In the genomic region with DNA sequence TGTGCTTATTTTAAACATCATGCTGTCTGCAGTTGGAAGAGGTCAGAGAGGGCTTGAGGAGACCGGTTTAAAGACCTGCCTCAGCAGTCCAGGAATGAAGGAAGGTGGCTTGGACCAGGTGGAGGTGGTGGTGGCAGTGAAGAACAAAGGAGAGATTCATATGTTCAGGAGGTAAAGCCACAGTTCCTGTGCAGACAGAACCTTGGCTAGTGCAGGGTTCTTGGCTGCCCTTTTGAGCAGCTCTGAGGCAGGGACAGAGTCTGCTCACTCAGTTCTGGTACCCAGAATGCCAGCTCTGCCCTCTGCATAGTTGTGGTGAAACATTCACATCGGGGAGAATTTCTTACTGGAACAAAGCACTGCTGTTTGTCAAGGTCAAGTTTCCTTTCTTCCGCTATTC, we compare ENCODE assay signal across 13 cellular contexts.
DNase-seq lines count a peak whose midpoint lies in the region; ATAC-seq, FAIRE-seq and TF ChIP-seq lines count a peak whose summit lies in the region.
"Had no signal": no experiment of that assay in that cellular context is flagged by ENCODE, and none has a peak within 500 bp of the region (broad histone marks: within the 10 kb centered on the region; RNA-seq: fewer than 3 reads in every experiment).

No MANE protein-coding gene starts in this region.

- H3F3A ChIP-seq in Loucy (ENCODE audit: low read depth), result no peaks in the 10 kb centered on the region

- no peak for DNase-seq in Right ventricle myocardium inferior (ENCODE audit: missing footprints)
- no peak for DNase-seq in left ventricle myocardium inferior
- no peak for DNase-seq in bronchial epithelial cell (ENCODE audit: low read depth)
- no peak for DNase-seq in suprapubic skin (ENCODE audit: low spot score in 2 of 2)
- no peak for DNase-seq in H54 (ENCODE audit: insufficient read length, low spot score)
- DNase-seq: Calu3; CD8-positive, alpha-beta T cell; DMS79 treated with DMSO at 0.1 percent for 48 hours; GF-D8; GOT3 had no signal

- no peaks in the 10 kb centered on the region for H3K79me2 ChIP-seq in Loucy (ENCODE audit: insufficient read depth, low read length)

- H3K9me3 ChIP-seq in left ventricle myocardium inferior (replicated peaks), result peaks cover 5% of the 10 kb centered on the region
- H3K9me3 ChIP-seq in Loucy (ENCODE audit: insufficient read depth, low read depth, low read length), result no peaks in the 10 kb centered on the region
- H3K9me3 ChIP-seq in suprapubic skin, result no peaks in the 10 kb centered on the region
- H3K9me3 ChIP-seq: BLaER1 treated with 17β-estradiol and CSF1 and Interleukin-3, amounts not matched to agents 10 nM and 100 nM; HAP-1 had no signal

- TF ChIP-seq POLR2A in suprapubic skin (IDR thresholded peaks at IDR 0.05) (no peak), H54 (IDR thresholded peaks at IDR 0.05; ENCODE audit: low read depth, low read length) (no peak)

- 45% methylated on average over 3 of the region's 3 CpGs for whole genome bisulfite sequencing in suprapubic skin

- H3K36me3 ChIP-seq in left ventricle myocardium inferior (no peaks in the 10 kb centered on the region), Loucy (ENCODE audit: insufficient read depth, low read length) (no peaks in the 10 kb centered on the region), bronchial epithelial cell (ENCODE audit: control insufficient read depth, insufficient read depth, low read length) (no peaks in the 10 kb centered on the region), suprapubic skin (no peaks in the 10 kb centered on the region)
- H3K36me3 ChIP-seq: BLaER1 treated with 17β-estradiol and CSF1 and Interleukin-3, amounts not matched to agents 10 nM and 100 nM; HAP-1 had no signal

- ATAC-seq in Right ventricle myocardium inferior, result peak; percentile 20
- ATAC-seq: CD8-positive, alpha-beta T cell had no signal

- H4K20me1 ChIP-seq in Loucy (ENCODE audit: insufficient read depth, low read length, poor library complexity, severe bottlenecking), result no peaks in the 10 kb centered on the region
- H4K20me1 ChIP-seq: BLaER1 treated with 17β-estradiol and CSF1 and Interleukin-3, amounts not matched to agents 10 nM and 100 nM had no signal

- TF ChIP-seq EP300 in suprapubic skin (IDR thresholded peaks at IDR 0.05), result no peak

- no peak overlapping the region for H3K4me2 ChIP-seq in Loucy (ENCODE audit: low read depth, low read length, poor library complexity, severe bottlenecking)
- H3K4me2 ChIP-seq: BLaER1 treated with 17β-estradiol and CSF1 and Interleukin-3, amounts not matched to agents 10 nM and 100 nM had no signal

- H3K27me3 ChIP-seq in left ventricle myocardium inferior (ENCODE audit: low read depth), result peaks cover 15% of the 10 kb centered on the region
- H3K27me3 ChIP-seq in Loucy (ENCODE audit: insufficient read depth, low read length, poor library complexity, severe bottlenecking), result no peaks in the 10 kb centered on the region
- no peaks in the 10 kb centered on the region for H3K27me3 ChIP-seq in bronchial epithelial cell (ENCODE audit: control insufficient read depth, insufficient read depth, low read length)
- no peaks in the 10 kb centered on the region for H3K27me3 ChIP-seq in suprapubic skin
- H3K27me3 ChIP-seq: BLaER1 treated with 17β-estradiol and CSF1 and Interleukin-3, amounts not matched to agents 10 nM and 100 nM had no signal

- peak overlapping the region; percentile 11; the same call in 1 of the 2 replicates for H2AFZ ChIP-seq in Loucy (ENCODE audit: low read length)

- TF ChIP-seq CTCF in left ventricle myocardium inferior (IDR thresholded peaks at IDR 0.05; ENCODE audit: borderline replicate concordance) (no peak), Loucy (conservative IDR thresholded peaks at IDR 0.05; ENCODE audit: low read length) (no peak), bronchial epithelial cell (IDR thresholded peaks at IDR 0.05; ENCODE audit: insufficient read depth, low read length, severe bottlenecking) (no peak), suprapubic skin (IDR thresholded peaks at IDR 0.05) (no peak)

- FAIRE-seq in bronchial epithelial cell (lab: Jason Lieb, UNC), result peak; percentile 52
- FAIRE-seq in H54 (lab: Jason Lieb, UNC), result no peak

- no peak overlapping the region for H3K9ac ChIP-seq in Loucy (ENCODE audit: low read depth, low read length, poor library complexity, severe bottlenecking)
- H3K9ac ChIP-seq: BLaER1 treated with 17β-estradiol and CSF1 and Interleukin-3, amounts not matched to agents 10 nM and 100 nM had no signal

- no peaks in the 10 kb centered on the region for H3K9me2 ChIP-seq in Loucy (replicated peaks; ENCODE audit: low read depth, low read length)

- peaks cover 8% of the 10 kb centered on the region for H3K4me1 ChIP-seq in left ventricle myocardium inferior
- peaks cover 6% of the 10 kb centered on the region for H3K4me1 ChIP-seq in Loucy (ENCODE audit: insufficient read depth, low read length, poor library complexity, severe bottlenecking)
- H3K4me1 ChIP-seq in suprapubic skin, result peaks cover 26% of the 10 kb centered on the region
- H3K4me1 ChIP-seq: BLaER1 treated with 17β-estradiol and CSF1 and Interleukin-3, amounts not matched to agents 10 nM and 100 nM; HAP-1 had no signal

- H3K4me3 ChIP-seq in left ventricle myocardium inferior (no peak overlapping the region), Loucy (ENCODE audit: low read length, poor library complexity, severe bottlenecking) (no peak overlapping the region), bronchial epithelial cell (ENCODE audit: low read depth, low read length) (no peak overlapping the region), suprapubic skin (no peak overlapping the region)
- H3K4me3 ChIP-seq: BLaER1 treated with 17β-estradiol and CSF1 and Interleukin-3, amounts not matched to agents 10 nM and 100 nM; HAP-1 had no signal

- intact Hi-C loops in Right ventricle myocardium inferior (cut with DNase I), result no loop called here
- intact Hi-C loops in left ventricle myocardium inferior (cut with micrococcal nuclease), result no loop called here

- no peak overlapping the region for H3K27ac ChIP-seq in left ventricle myocardium inferior (replicated peaks)
- H3K27ac ChIP-seq in suprapubic skin, result peak overlapping the region; percentile 38
- H3K27ac ChIP-seq: BLaER1 treated with 17β-estradiol and CSF1 and Interleukin-3, amounts not matched to agents 10 nM and 100 nM had no signal
